In the genomic region with DNA sequence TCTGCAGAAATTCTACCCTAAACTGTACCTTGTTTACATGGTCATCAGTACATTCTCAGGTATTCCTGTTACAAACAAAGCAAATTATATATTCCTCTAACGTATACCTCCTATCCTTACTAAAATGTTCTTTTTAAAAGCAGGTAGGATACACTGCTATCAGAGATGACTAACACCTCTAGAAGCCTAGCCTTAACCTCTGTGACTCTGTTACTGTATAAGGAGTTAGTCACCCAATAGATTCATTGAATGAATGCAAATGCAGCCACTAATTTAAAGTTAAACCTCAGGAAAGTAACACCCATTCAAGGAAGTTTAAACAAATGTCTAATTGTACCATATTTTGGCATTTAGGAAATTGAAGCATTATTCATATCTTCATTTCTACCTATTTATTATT, we compare ENCODE assay signal across 20 cellular contexts.
DNase-seq lines count a peak whose midpoint lies in the region; ATAC-seq, FAIRE-seq and TF ChIP-seq lines count a peak whose summit lies in the region.
"Had no signal": no experiment of that assay in that cellular context is flagged by ENCODE, and none has a peak within 500 bp of the region (broad histone marks: within the 10 kb centered on the region; RNA-seq: fewer than 3 reads in every experiment).

No MANE protein-coding gene starts in this region.

- no peak overlapping the region for H2BK20ac ChIP-seq in H9 (ENCODE audit: low read depth, low read length, poor library complexity, severe bottlenecking)

- WGBS in mammary epithelial cell (ENCODE audit: low coverage, missing lambda C conversion rate) = 75% methylated on average over 1 of the region's 1 CpG
- no CpG with 5 or more reads among the region's 1 CpG for WGBS in H9 (ENCODE audit: extremely low coverage, insufficient read length, low lambda C conversion rate)

- no peak overlapping the region for H3K14ac ChIP-seq in H9 (ENCODE audit: insufficient read depth, low read length)

- H3K27ac Mint-ChIP-seq in stimulated activated memory B cell treated with anti-CD40 and anti-IgM and Interleukin-4, amounts not matched to agents 10 μg/mL and 1 μg/mL and 100 μg/mL, for 72 hours = peak overlapping the region; percentile 21
- H3K27ac Mint-ChIP-seq in H9 = no peak overlapping the region

- no peak overlapping the region for H2BK15ac ChIP-seq in H9 (ENCODE audit: low read depth, low read length)

- H3K9me3 Mint-ChIP-seq in activated T-cell treated with anti-CD3 and anti-CD28 coated beads, Interleukin-2, amount 50 U/mL, for 4 hours = no peaks in the 10 kb centered on the region
- H3K9me3 Mint-ChIP-seq in stimulated activated memory B cell treated with anti-CD40 and anti-IgM and Interleukin-4, amounts not matched to agents 10 μg/mL and 1 μg/mL and 100 μg/mL, for 72 hours = peaks cover 6% of the 10 kb centered on the region
- H3K9me3 Mint-ChIP-seq in H9 = no peaks in the 10 kb centered on the region

- H4K20me1 ChIP-seq in mammary epithelial cell (ENCODE audit: insufficient read depth, low read length) (no peaks in the 10 kb centered on the region), H9 (ENCODE audit: control insufficient read depth, insufficient read depth, insufficient read length) (no peaks in the 10 kb centered on the region)

- H3K4me1 ChIP-seq in mammary epithelial cell (ENCODE audit: insufficient read depth, low read length) = no peaks in the 10 kb centered on the region
- no peaks in the 10 kb centered on the region for H3K4me1 ChIP-seq in H9 (ENCODE audit: insufficient read depth, low read length)
- H3K4me1 ChIP-seq: SJSA1 had no signal

- H3K4me3 Mint-ChIP-seq in activated T-cell treated with anti-CD3 and anti-CD28 coated beads, Interleukin-2, amount 50 U/mL, for 4 hours = no peak overlapping the region
- H3K4me3 Mint-ChIP-seq in stimulated activated memory B cell treated with anti-CD40 and anti-IgM and Interleukin-4, amounts not matched to agents 10 μg/mL and 1 μg/mL and 100 μg/mL, for 72 hours = no peak overlapping the region
- H3K4me3 Mint-ChIP-seq in H9 = no peak overlapping the region

- H3K23me2 ChIP-seq in H9 (ENCODE audit: insufficient read length, low read depth, low read length, poor library complexity, severe bottlenecking) = no peaks in the 10 kb centered on the region

- dilution Hi-C loops in mammary epithelial cell (cut with HindIII; ENCODE audit: low sequenced_read_pairs) = loop anchor here (5.0 kb wide), 1 partner anchor 77 kb away; no protein-coding TSS in a partner anchor

- H3K18ac ChIP-seq in H9 (ENCODE audit: insufficient read length, low read depth, low read length) = no peak overlapping the region

- no peak overlapping the region for H2BK5ac ChIP-seq in H9 (ENCODE audit: insufficient read length, low read length)

- H3K4ac ChIP-seq in H9 (ENCODE audit: low read depth, low read length) = no peak overlapping the region

- BruUV-seq in mammary epithelial cell (replicated peaks; lab: Mats Ljungman, UMichigan) = no TSS peak

- no peak for DNase-seq in activated T-cell treated with anti-CD3 and anti-CD28 coated beads, Interleukin-2, amount 50 U/mL, for 4 hours
- DNase-seq in activated T-cell treated with anti-CD3 and anti-CD28 coated beads for 4 hours (no peak), H54 (ENCODE audit: insufficient read length, low spot score) (no peak), mammary epithelial cell (peak; percentile 5), dedifferentiated amniotic fluid mesenchymal stem cell (ENCODE audit: extremely low spot score) (no peak), H9 (no peak)
- no peak for DNase-seq in stimulated activated CD8-positive, alpha-beta memory T cell treated with anti-CD3 and anti-CD28 coated beads, Interleukin-4, amount 100 ng/mL, for 48 hours
- DNase-seq: C1 segment of cervical spinal cord, COR-L47, DMS153, EL, KG1, NCI-H1092, NCI-H2081 treated with DMSO at 0.1 percent for 48 hours, NCI-H510A treated with DMSO at 0.1 percent for 48 hours, NCI-H82, PC-9 had no signal

- H3K27me3 Mint-ChIP-seq in activated T-cell treated with anti-CD3 and anti-CD28 coated beads, Interleukin-2, amount 50 U/mL, for 4 hours (ENCODE audit: low read depth) = no peaks in the 10 kb centered on the region
- no peaks in the 10 kb centered on the region for H3K27me3 Mint-ChIP-seq in stimulated activated memory B cell treated with anti-CD40 and anti-IgM and Interleukin-4, amounts not matched to agents 10 μg/mL and 1 μg/mL and 100 μg/mL, for 72 hours
- no peaks in the 10 kb centered on the region for H3K27me3 Mint-ChIP-seq in H9 (ENCODE audit: low read depth)

- intact Hi-C loops in mammary epithelial cell (cut with micrococcal nuclease) = no loop called here

- H3K36me3 ChIP-seq in mammary epithelial cell (ENCODE audit: insufficient read depth, low read length) = no peaks in the 10 kb centered on the region
- H3K36me3 ChIP-seq: SJSA1 had no signal

- no peak overlapping the region for H3K4me2 ChIP-seq in mammary epithelial cell (ENCODE audit: insufficient read depth, low read depth, low read length)
- no peak overlapping the region for H3K4me2 ChIP-seq in H9 (ENCODE audit: insufficient read depth, insufficient read length, low read length)
- H3K4me2 ChIP-seq: PC-9 had no signal

- H4K8ac ChIP-seq in H9 (replicated peaks; ENCODE audit: insufficient read length, low read depth, low read length) = no peak overlapping the region

- no peak overlapping the region for H3K23ac ChIP-seq in H9 (ENCODE audit: insufficient read length, low read depth, low read length)

- H3K79me2 ChIP-seq in mammary epithelial cell (ENCODE audit: insufficient read depth, low read length) (peaks cover 13% of the 10 kb centered on the region), H9 (ENCODE audit: insufficient read depth, low read length) (no peaks in the 10 kb centered on the region)

- H3K9ac ChIP-seq in mammary epithelial cell (ENCODE audit: insufficient read depth, low read length) (no peak overlapping the region), H9 (ENCODE audit: extremely low read depth, insufficient read length, low read length) (no peak overlapping the region)

- H2AK5ac ChIP-seq in H9 (ENCODE audit: insufficient read length, low read length) = no peak overlapping the region

- no peak for TF ChIP-seq CTCF in mammary epithelial cell (conservative IDR thresholded peaks at IDR 0.05 in 1 of 2, IDR thresholded peaks at IDR 0.05 in 1 of 2; ENCODE audit: extremely low read depth in 1 of 2, insufficient read depth in 1 of 2, low read depth in 1 of 2, low read length in 2 of 2)
- no peak for TF ChIP-seq CTCF in H9 (conservative IDR thresholded peaks at IDR 0.05)

- FAIRE-seq in H54 (lab: Jason Lieb, UNC) = peak; percentile 11

- H4K91ac ChIP-seq in H9 (ENCODE audit: insufficient read length, low read depth, low read length) = no peak overlapping the region

- peaks cover 43% of the 10 kb centered on the region for H3K4me1 Mint-ChIP-seq in activated T-cell treated with anti-CD3 and anti-CD28 coated beads, Interleukin-2, amount 50 U/mL, for 4 hours (ENCODE audit: low read depth)
- peaks cover 81% of the 10 kb centered on the region for H3K4me1 Mint-ChIP-seq in stimulated activated memory B cell treated with anti-CD40 and anti-IgM and Interleukin-4, amounts not matched to agents 10 μg/mL and 1 μg/mL and 100 μg/mL, for 72 hours
- H3K4me1 Mint-ChIP-seq in H9 = peaks cover 2 to 19% of the 10 kb centered on the region in 2 experiments

- in situ Hi-C loops in mammary epithelial cell (cut with MboI; ENCODE audit: low sequenced_read_pairs in 2 of 2) = no loop called here

- H3T11ph ChIP-seq in H9 (ENCODE audit: low read length) = no peak overlapping the region

- H3K9me3 ChIP-seq in mammary epithelial cell (replicated peaks; ENCODE audit: insufficient read depth, low read length) (no peaks in the 10 kb centered on the region), H9 (ENCODE audit: control insufficient read depth, low read depth, low read length) (no peaks in the 10 kb centered on the region)
- H3K9me3 ChIP-seq: SJSA1 had no signal

- H4K5ac ChIP-seq in H9 (ENCODE audit: insufficient read length, low read depth, low read length) = no peak overlapping the region

- H3K79me1 ChIP-seq in H9 (ENCODE audit: insufficient read depth, low read depth, low read length, poor library complexity, severe bottlenecking) = no peaks in the 10 kb centered on the region

- H3K27ac ChIP-seq in mammary epithelial cell (ENCODE audit: insufficient read depth, low read depth, low read length) = no peak overlapping the region
- no peak overlapping the region for H3K27ac ChIP-seq in H9 (ENCODE audit: insufficient read length, low read depth, low read length)
- H3K27ac ChIP-seq: PC-9, SJSA1 had no signal

- CTCF ChIA-PET in mammary epithelial cell (lab: Charles Lee; ENCODE audit: low non-redundant PET) = no interaction called here

- TF ChIP-seq POLR2A in H54 (IDR thresholded peaks at IDR 0.05; ENCODE audit: low read depth, low read length) = no peak

- H2AFZ ChIP-seq in mammary epithelial cell (ENCODE audit: low read depth, low read length) (no peak overlapping the region), H9 (ENCODE audit: low read length) (no peak overlapping the region)
- H2AFZ ChIP-seq: PC-9 had no signal

- H3K4me3 ChIP-seq in mammary epithelial cell (replicated peaks in 1 of 3; ENCODE audit: insufficient read depth in 1 of 3, low read depth in 2 of 3, low read length in 3 of 3) = no peak overlapping the region
- H3K4me3 ChIP-seq: PC-9, SJSA1 had no signal

- no peak overlapping the region for H3K56ac ChIP-seq in H9 (ENCODE audit: insufficient read length, low read depth, low read length)

- H2BK120ac ChIP-seq in H9 (ENCODE audit: low read depth, low read length, poor library complexity, severe bottlenecking) = no peak overlapping the region

- peak; percentile 57 to 67 for ATAC-seq in activated T-cell treated with anti-CD3 and anti-CD28 coated beads, Interleukin-2, amount 50 U/mL, for 4 hours
- no peak for ATAC-seq in stimulated activated memory B cell treated with anti-CD40 and anti-IgM and Interleukin-4, amounts not matched to agents 10 μg/mL and 1 μg/mL and 100 μg/mL, for 72 hours
- ATAC-seq: HCT116 had no signal

- no peak overlapping the region for H2BK12ac ChIP-seq in H9 (ENCODE audit: insufficient read length, low read depth, low read length)

- H3K27me3 ChIP-seq in mammary epithelial cell (ENCODE audit: insufficient read depth, low read length) = no peaks in the 10 kb centered on the region
- H3K27me3 ChIP-seq in H9 (ENCODE audit: insufficient read depth, low read length) = no peaks in the 10 kb centered on the region
- H3K27me3 ChIP-seq: SJSA1 had no signal

- H3K36me3 Mint-ChIP-seq in activated T-cell treated with anti-CD3 and anti-CD28 coated beads, Interleukin-2, amount 50 U/mL, for 4 hours (ENCODE audit: insufficient read depth) = peaks cover 15% of the 10 kb centered on the region
- peaks cover 66% of the 10 kb centered on the region for H3K36me3 Mint-ChIP-seq in stimulated activated memory B cell treated with anti-CD40 and anti-IgM and Interleukin-4, amounts not matched to agents 10 μg/mL and 1 μg/mL and 100 μg/mL, for 72 hours
- no peaks in the 10 kb centered on the region for H3K36me3 Mint-ChIP-seq in H9 (ENCODE audit: insufficient read depth in 1 of 3, low read depth in 3 of 3)
